8 cellular contexts compared by ENCODE assay signal in the genomic region with DNA sequence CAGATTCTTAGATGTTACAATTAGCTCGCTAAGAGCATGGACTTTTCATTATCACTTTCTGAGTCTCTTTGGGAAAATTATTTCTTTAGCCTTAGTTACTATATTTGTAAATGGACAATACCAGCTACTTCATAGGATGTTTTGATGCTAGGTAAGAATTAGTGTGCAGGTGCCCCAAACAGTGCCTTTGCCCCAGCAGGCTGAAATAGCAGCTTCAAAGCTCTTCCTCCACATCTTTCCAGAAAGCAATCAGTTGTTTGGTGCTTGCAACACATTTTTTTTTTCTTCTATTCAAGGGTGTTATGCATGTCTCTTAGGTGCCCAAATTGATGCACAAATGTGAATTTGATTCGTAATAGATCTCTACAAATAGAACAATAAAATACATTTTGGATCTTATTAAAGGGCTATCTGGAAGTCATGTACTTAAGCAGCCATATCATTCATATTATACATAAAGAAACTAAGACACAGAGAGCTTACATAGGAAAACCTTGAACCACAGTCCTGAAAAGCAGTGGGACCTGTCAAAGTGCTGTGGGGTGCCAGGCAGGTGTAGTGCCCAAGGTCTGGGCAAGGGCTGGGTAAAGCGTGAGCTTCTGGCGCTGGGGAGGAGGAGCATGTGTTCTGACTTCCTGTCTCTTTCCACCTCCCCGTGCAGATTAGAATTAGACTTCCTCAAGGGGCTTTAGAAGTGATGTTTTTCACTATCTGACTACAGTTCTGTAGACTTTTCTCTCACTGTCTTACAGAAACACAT.
DNase-seq lines count a peak whose midpoint lies in the region; ATAC-seq, FAIRE-seq and TF ChIP-seq lines count a peak whose summit lies in the region.

No MANE protein-coding gene starts in this region.

- H3K9me3 ChIP-seq in thoracic aorta = no peaks in the 10 kb centered on the region
- no peaks in the 10 kb centered on the region for H3K9me3 ChIP-seq in small intestine (ENCODE audit: control insufficient read depth, low read depth)

- no peaks in the 10 kb centered on the region for H3K36me3 ChIP-seq in thoracic aorta
- no peaks in the 10 kb centered on the region for H3K36me3 ChIP-seq in small intestine (ENCODE audit: control insufficient read depth in 2 of 2, insufficient read depth in 2 of 2, low read length in 2 of 2)

- TF ChIP-seq CTCF in RWPE1 (conservative IDR thresholded peaks at IDR 0.05; ENCODE audit: low read depth) (no peak), thoracic aorta (IDR thresholded peaks at IDR 0.05) (no peak)

- peaks cover 66 to 94% of the 10 kb centered on the region in 2 donors for H3K4me1 ChIP-seq in thoracic aorta (ENCODE audit: control insufficient read depth in 1 of 2, low read depth in 2 of 2)
- H3K4me1 ChIP-seq in small intestine (ENCODE audit: control insufficient read depth in 2 of 2, insufficient read depth in 1 of 2, low read depth in 1 of 2, low read length in 1 of 2) = peaks cover 0 to 8% of the 10 kb centered on the region in 2 donors

- CTCF ChIA-PET in RWPE1 (lab: Yijun Ruan, JAX) = interaction anchor here (0.6 to 1.2 kb wide), 4 partner anchors 10 to 161 kb away, joined by 3 to 4 read pairs (median 3); no protein-coding TSS in a partner anchor

- peak overlapping the region; percentile 90 for H3K27ac ChIP-seq in RWPE1
- peak overlapping the region; percentile 67 to 68 for H3K27ac ChIP-seq in thoracic aorta
- H3K27ac ChIP-seq in small intestine (ENCODE audit: low read depth in 1 of 2, low read length in 1 of 2) = peak overlapping the region in 1 of 2 donors; percentile 63

- H3K4me3 ChIP-seq in thoracic aorta (peak overlapping the region; percentile 11), small intestine (ENCODE audit: low read depth in 1 of 2, low read length in 2 of 2) (no peak overlapping the region)

- H3K27me3 ChIP-seq in thoracic aorta (replicated peaks; ENCODE audit: insufficient read depth) (no peaks in the 10 kb centered on the region), small intestine (ENCODE audit: control insufficient read depth in 2 of 2, insufficient read depth in 2 of 2, low read length in 2 of 2) (no peaks in the 10 kb centered on the region)

- no peak for FAIRE-seq in small intestine (lab: Jason Lieb, UNC)

- WGBS in small intestine, 3 donors = 62 to 72% (median 72%) methylated on average over 5 of the region's 5 CpGs

- peak; percentile 39 for DNase-seq in stimulated activated CD4-positive, alpha-beta T cell treated with anti-CD3 and anti-CD28 coated beads, Interleukin-15, amount 100 ng/mL, for 24 hours
- DNase-seq in stimulated activated CD4-positive, alpha-beta T cell treated with anti-CD3 and anti-CD28 coated beads, Interleukin-1b, Interleukin-23, amount 100 ng/mL, for 48 hours = no peak
- DNase-seq in RWPE1 (ENCODE audit: low spot score) = no peak
- peak; percentile 2 for DNase-seq in effector CD8-positive, alpha-beta T cell (lab: John Stamatoyannopoulos, UW)
- DNase-seq in thoracic aorta (ENCODE audit: low spot score) = no peak
- DNase-seq in NCI-H2107 treated with DMSO at 0.1 percent for 48 hours (lab: John Stamatoyannopoulos, UW; ENCODE audit: unreplicated experiment) = no peak
- no peak for DNase-seq in NCI-H1105 (lab: John Stamatoyannopoulos, UW)
- DNase-seq in small intestine = no peak

- ATAC-seq in thoracic aorta (ENCODE audit: insufficient number of reproducible peaks, low FRiP score, low read depth) = no peak

- POLR2A ChIA-PET in RWPE1 (lab: Yijun Ruan, JAX; ENCODE audit: low non-redundant PET) = interaction anchor here (0.7 kb wide), 1 partner anchor 62 kb away, joined by 3 read pairs; no protein-coding TSS in a partner anchor

Comparison
In these comparisons a context has a peak if more than half of its experiments do, and no peak if none do; other contexts are left out.
1. DNase-seq: peak in stimulated activated CD4-positive, alpha-beta T cell treated with anti-CD3 and anti-CD28 coated beads, Interleukin-15, amount 100 ng/mL, for 24 hours (single experiment) and effector CD8-positive, alpha-beta T cell (single experiment); none in stimulated activated CD4-positive, alpha-beta T cell treated with anti-CD3 and anti-CD28 coated beads, Interleukin-1b, Interleukin-23, amount 100 ng/mL, for 48 hours (single experiment), RWPE1 (single experiment), thoracic aorta (single experiment), NCI-H2107 treated with DMSO at 0.1 percent for 48 hours (single experiment), NCI-H1105 (single experiment) and small intestine (single experiment).